In the genomic region with DNA sequence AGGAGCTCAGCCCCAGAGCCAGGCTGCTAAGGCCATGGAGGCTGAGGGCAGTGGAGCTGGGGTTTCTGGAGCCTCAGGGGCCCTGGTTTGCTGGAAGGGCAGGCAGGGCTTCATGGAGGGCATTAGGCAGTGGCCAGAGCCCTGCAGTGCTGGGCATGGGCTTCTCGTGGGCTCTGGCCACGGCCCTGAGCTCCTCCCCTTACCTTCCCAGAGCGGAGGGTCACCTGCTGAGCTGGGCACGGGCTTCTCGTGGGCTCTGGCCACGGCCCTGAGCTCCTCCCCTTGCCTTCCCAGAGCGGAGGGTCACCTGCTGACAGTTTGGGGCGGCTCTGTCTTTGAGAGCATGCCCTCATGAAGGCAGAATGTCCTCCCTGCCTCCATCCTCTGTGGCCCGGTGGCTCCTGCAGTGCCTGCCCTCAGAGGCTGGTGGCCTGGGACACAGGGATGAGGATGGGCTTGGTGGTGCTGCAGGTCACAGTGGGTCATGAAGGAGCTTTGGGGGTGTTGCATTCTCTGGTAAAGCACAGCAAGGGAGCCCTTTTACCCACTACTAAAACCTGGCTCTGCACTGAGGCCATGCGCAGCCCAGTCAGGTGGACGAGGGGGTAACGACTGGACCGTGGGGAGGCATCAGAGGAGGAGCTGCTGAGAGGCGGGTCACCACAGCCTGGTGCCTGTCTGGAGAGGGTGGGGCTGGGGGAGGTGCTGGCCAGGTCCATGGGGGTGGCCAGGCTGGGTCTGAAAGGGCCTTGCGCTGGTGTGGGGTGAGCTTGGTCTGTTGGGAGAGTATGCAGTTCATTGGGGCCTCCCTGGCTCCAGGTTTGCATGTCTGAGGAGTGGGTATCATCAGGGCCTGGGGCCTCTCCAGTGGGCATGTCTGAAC, we compare ENCODE assay signal across 17 cellular contexts.
"Had no signal": no experiment of that assay in that cellular context is flagged by ENCODE, and none has a peak within 500 bp of the region (broad histone marks: within the 10 kb centered on the region; RNA-seq: fewer than 3 reads in every experiment).

No MANE protein-coding gene starts in this region.

- H3K4me3 ChIP-seq: adrenal gland, colonic mucosa, gastroesophageal sphincter, left lung, ovary, vagina had no signal

- H3K27ac ChIP-seq: adrenal gland, colonic mucosa, epithelial cell of prostate, left lung, ovary, vagina had no signal

- H3K36me3 ChIP-seq: colonic mucosa, ovary, vagina had no signal

- H3K9me3 Mint-ChIP-seq: activated CD4-positive, alpha-beta memory T cell treated with anti-CD3 and anti-CD28 coated beads, Interleukin-2, amount 10 ng/mL, durations not matched to agents 7 days and 5 days; nephron progenitor cell; stimulated activated naive CD8-positive, alpha-beta T cell treated with anti-CD3 and anti-CD28 coated beads, Interleukin-15, Interleukin-2, amounts not matched to agents 100 ng/mL and 50 ng/mL, for 24 hours had no signal

- H3K27ac Mint-ChIP-seq: activated CD4-positive, alpha-beta memory T cell treated with anti-CD3 and anti-CD28 coated beads, Interleukin-2, amount 10 ng/mL, durations not matched to agents 7 days and 5 days; nephron progenitor cell; stimulated activated naive CD8-positive, alpha-beta T cell treated with anti-CD3 and anti-CD28 coated beads, Interleukin-15, Interleukin-2, amounts not matched to agents 100 ng/mL and 50 ng/mL, for 24 hours had no signal

- DNase-seq: activated CD4-positive, alpha-beta memory T cell treated with anti-CD3 and anti-CD28 coated beads, Interleukin-2, amount 10 ng/mL, durations not matched to agents 7 days and 5 days; activated naive CD4-positive, alpha-beta T cell treated with Interleukin-2 at 50 U/mL for 16 hours; adrenal gland; caudate nucleus; colonic mucosa; effector CD4-positive, alpha-beta T cell; islet precursor cell; nephron progenitor cell; ovary; stimulated activated CD4-positive, alpha-beta T cell treated with anti-CD3 and anti-CD28 coated beads, Interleukin-4, amount 100 ng/mL, for 1 hour; stimulated activated CD8-positive, alpha-beta memory T cell treated with anti-CD3 and anti-CD28 coated beads, Interleukin-4, amount 100 ng/mL, for 48 hours; T1000 had no signal

- H3K27me3 ChIP-seq: adrenal gland, colonic mucosa, gastroesophageal sphincter, left lung, ovary, vagina had no signal

- H3K9me3 ChIP-seq: adrenal gland, colonic mucosa, gastroesophageal sphincter, left lung, ovary, vagina had no signal

- H3K27me3 Mint-ChIP-seq: activated CD4-positive, alpha-beta memory T cell treated with anti-CD3 and anti-CD28 coated beads, Interleukin-2, amount 10 ng/mL, durations not matched to agents 7 days and 5 days; stimulated activated naive CD8-positive, alpha-beta T cell treated with anti-CD3 and anti-CD28 coated beads, Interleukin-15, Interleukin-2, amounts not matched to agents 100 ng/mL and 50 ng/mL, for 24 hours had no signal

- ATAC-seq: gastroesophageal sphincter, left lung had no signal

- H3K4me3 Mint-ChIP-seq: stimulated activated naive CD8-positive, alpha-beta T cell treated with anti-CD3 and anti-CD28 coated beads, Interleukin-15, Interleukin-2, amounts not matched to agents 100 ng/mL and 50 ng/mL, for 24 hours had no signal
